ENCODE assay signal across 28 cellular contexts in genomic region chr17:10663231-10663630, GRCh38.
"Had no signal": no experiment of that assay in that cellular context is flagged by ENCODE, and none has a peak within 500 bp of the region (broad histone marks: within the 10 kb centered on the region; RNA-seq: fewer than 3 reads in every experiment).

No MANE protein-coding gene starts in this region.

- H3K36me3 Mint-ChIP-seq: stimulated activated effector memory CD8-positive, alpha-beta T cell treated with anti-CD3 and anti-CD28 coated beads, Interleukin-12 subunit alpha, Interleukin-12 subunit beta, amount 100 ng/mL, for 72 hours; type B pancreatic cell had no signal

- ATAC-seq: stimulated activated effector memory CD8-positive, alpha-beta T cell treated with anti-CD3 and anti-CD28 coated beads, Interleukin-12 subunit alpha, Interleukin-12 subunit beta, amount 100 ng/mL, for 72 hours; stimulated activated memory B cell treated with anti-CD40 and anti-IgM and Interleukin-4, amounts not matched to agents 10 μg/mL and 1 μg/mL and 100 μg/mL, for 72 hours; stimulated activated naive B cell treated with anti-CD40 and anti-IgM and Interleukin-4, amounts not matched to agents 10 μg/mL and 1 μg/mL and 100 μg/mL, for 72 hours; stimulated activated naive CD8-positive, alpha-beta T cell treated with anti-CD3 and anti-CD28 coated beads, Interleukin-15, amount 100 ng/mL, for 72 hours; stimulated activated naive CD8-positive, alpha-beta T cell treated with anti-CD3 and anti-CD28 coated beads, Interleukin-15, Interleukin-2, amounts not matched to agents 100 U/mL and 50 U/mL, for 24 hours; upper lobe of right lung had no signal

- H3K9me3 ChIP-seq: stomach, suprapubic skin, testis, thoracic aorta, tibial artery, tibial nerve, transverse colon, upper lobe of left lung, upper lobe of right lung, uterus, vagina had no signal

- H3K4me1 Mint-ChIP-seq: stimulated activated effector memory CD8-positive, alpha-beta T cell treated with anti-CD3 and anti-CD28 coated beads, Interleukin-12 subunit alpha, Interleukin-12 subunit beta, amount 100 ng/mL, for 72 hours; stimulated activated memory B cell treated with anti-CD40 and anti-IgM and Interleukin-4, amounts not matched to agents 10 μg/mL and 1 μg/mL and 100 μg/mL, for 72 hours; stimulated activated naive B cell treated with anti-CD40 and anti-IgM and Interleukin-4, amounts not matched to agents 10 μg/mL and 1 μg/mL and 100 μg/mL, for 72 hours; stimulated activated naive CD8-positive, alpha-beta T cell treated with anti-CD3 and anti-CD28 coated beads, Interleukin-15, amount 100 ng/mL, for 72 hours had no signal

- H3K27ac ChIP-seq: stomach, suprapubic skin, testis, thoracic aorta, tibial artery, tibial nerve, transverse colon, upper lobe of left lung, upper lobe of right lung, uterus, vagina had no signal

- H3K27me3 Mint-ChIP-seq: stimulated activated memory B cell treated with anti-CD40 and anti-IgM and Interleukin-4, amounts not matched to agents 10 μg/mL and 1 μg/mL and 100 μg/mL, for 72 hours; stimulated activated naive B cell treated with anti-CD40 and anti-IgM and Interleukin-4, amounts not matched to agents 10 μg/mL and 1 μg/mL and 100 μg/mL, for 72 hours; stimulated activated naive CD8-positive, alpha-beta T cell treated with anti-CD3 and anti-CD28 coated beads, Interleukin-15, amount 100 ng/mL, for 72 hours; stimulated activated naive CD8-positive, alpha-beta T cell treated with anti-CD3 and anti-CD28 coated beads, Interleukin-15, Interleukin-2, amounts not matched to agents 100 ng/mL and 50 ng/mL, for 24 hours; type B pancreatic cell had no signal

- H3K27ac Mint-ChIP-seq: stimulated activated effector memory CD8-positive, alpha-beta T cell treated with anti-CD3 and anti-CD28 coated beads, Interleukin-12 subunit alpha, Interleukin-12 subunit beta, amount 100 ng/mL, for 72 hours; stimulated activated memory B cell treated with anti-CD40 and anti-IgM and Interleukin-4, amounts not matched to agents 10 μg/mL and 1 μg/mL and 100 μg/mL, for 72 hours; stimulated activated naive B cell treated with anti-CD40 and anti-IgM and Interleukin-4, amounts not matched to agents 10 μg/mL and 1 μg/mL and 100 μg/mL, for 72 hours; stimulated activated naive CD8-positive, alpha-beta T cell treated with anti-CD3 and anti-CD28 coated beads, Interleukin-15, amount 100 ng/mL, for 72 hours; stimulated activated naive CD8-positive, alpha-beta T cell treated with anti-CD3 and anti-CD28 coated beads, Interleukin-15, Interleukin-2, amounts not matched to agents 100 ng/mL and 50 ng/mL, for 24 hours; type B pancreatic cell had no signal

- FAIRE-seq: urothelium cell line had no signal

- H3K4me3 Mint-ChIP-seq: stimulated activated effector memory CD8-positive, alpha-beta T cell treated with anti-CD3 and anti-CD28 coated beads, Interleukin-12 subunit alpha, Interleukin-12 subunit beta, amount 100 ng/mL, for 72 hours; stimulated activated memory B cell treated with anti-CD40 and anti-IgM and Interleukin-4, amounts not matched to agents 10 μg/mL and 1 μg/mL and 100 μg/mL, for 72 hours; stimulated activated naive B cell treated with anti-CD40 and anti-IgM and Interleukin-4, amounts not matched to agents 10 μg/mL and 1 μg/mL and 100 μg/mL, for 72 hours; stimulated activated naive CD8-positive, alpha-beta T cell treated with anti-CD3 and anti-CD28 coated beads, Interleukin-15, amount 100 ng/mL, for 72 hours; stimulated activated naive CD8-positive, alpha-beta T cell treated with anti-CD3 and anti-CD28 coated beads, Interleukin-15, Interleukin-2, amounts not matched to agents 100 ng/mL and 50 ng/mL, for 24 hours; type B pancreatic cell had no signal

- DNase-seq: stimulated activated CD4-positive, alpha-beta T cell treated with anti-CD3 and anti-CD28 coated beads, Interleukin-2, amount 100 ng/mL, for 48 hours; stimulated activated CD4-positive, alpha-beta T cell treated with anti-CD3 and anti-CD28 coated beads, Interleukin-4, amount 100 ng/mL, for 1 hour; stimulated activated CD4-positive, alpha-beta T cell treated with anti-CD3 and anti-CD28 coated beads, Interleukin-4, amount 100 ng/mL, for 24 hours; stimulated activated CD4-positive, alpha-beta T cell treated with anti-CD3 and anti-CD28 coated beads, Interleukin-4, amount 100 ng/mL, for 4 hours; stimulated activated CD8-positive, alpha-beta memory T cell treated with anti-CD3 and anti-CD28 coated beads, Interleukin-4, amount 100 ng/mL, for 48 hours; stimulated activated naive B cell treated with anti-CD40 and anti-IgM and Interleukin-4, amounts not matched to agents 10 μg/mL and 1 μg/mL and 100 μg/mL, for 72 hours; stimulated activated naive CD4-positive, alpha-beta T cell; stimulated activated naive CD4-positive, alpha-beta T cell treated with Interleukin-2 at 50 U/mL for 16 hours; stimulated activated naive CD8-positive, alpha-beta T cell treated with anti-CD3 and anti-CD28 coated beads, Interleukin-15, amount 100 ng/mL, for 72 hours; stimulated activated naive CD8-positive, alpha-beta T cell treated with anti-CD3 and anti-CD28 coated beads, Interleukin-15, Interleukin-2, amounts not matched to agents 100 U/mL and 50 U/mL, for 24 hours; stomach; substantia nigra; testis; tibial artery; transverse colon; trophoblast cell; upper lobe of left lung; upper lobe of right lung; uterus had no signal

- H3K4me1 ChIP-seq: stomach, suprapubic skin, testis, tibial nerve, transverse colon, upper lobe of left lung, upper lobe of right lung, uterus, vagina had no signal

- H3K27me3 ChIP-seq: stomach, suprapubic skin, testis, tibial artery, tibial nerve, transverse colon, upper lobe of left lung, upper lobe of right lung, uterus, vagina had no signal

- H3K4me3 ChIP-seq: stomach, suprapubic skin, testis, thoracic aorta, tibial artery, tibial nerve, transverse colon, upper lobe of left lung, upper lobe of right lung, uterus, vagina had no signal

- H3K36me3 ChIP-seq: suprapubic skin, transverse colon, upper lobe of right lung, uterus had no signal

- H3K9me3 Mint-ChIP-seq: stimulated activated effector memory CD8-positive, alpha-beta T cell treated with anti-CD3 and anti-CD28 coated beads, Interleukin-12 subunit alpha, Interleukin-12 subunit beta, amount 100 ng/mL, for 72 hours; stimulated activated memory B cell treated with anti-CD40 and anti-IgM and Interleukin-4, amounts not matched to agents 10 μg/mL and 1 μg/mL and 100 μg/mL, for 72 hours; stimulated activated naive B cell treated with anti-CD40 and anti-IgM and Interleukin-4, amounts not matched to agents 10 μg/mL and 1 μg/mL and 100 μg/mL, for 72 hours; stimulated activated naive CD8-positive, alpha-beta T cell treated with anti-CD3 and anti-CD28 coated beads, Interleukin-15, amount 100 ng/mL, for 72 hours; stimulated activated naive CD8-positive, alpha-beta T cell treated with anti-CD3 and anti-CD28 coated beads, Interleukin-15, Interleukin-2, amounts not matched to agents 100 ng/mL and 50 ng/mL, for 24 hours; type B pancreatic cell had no signal
